In the genomic region with DNA sequence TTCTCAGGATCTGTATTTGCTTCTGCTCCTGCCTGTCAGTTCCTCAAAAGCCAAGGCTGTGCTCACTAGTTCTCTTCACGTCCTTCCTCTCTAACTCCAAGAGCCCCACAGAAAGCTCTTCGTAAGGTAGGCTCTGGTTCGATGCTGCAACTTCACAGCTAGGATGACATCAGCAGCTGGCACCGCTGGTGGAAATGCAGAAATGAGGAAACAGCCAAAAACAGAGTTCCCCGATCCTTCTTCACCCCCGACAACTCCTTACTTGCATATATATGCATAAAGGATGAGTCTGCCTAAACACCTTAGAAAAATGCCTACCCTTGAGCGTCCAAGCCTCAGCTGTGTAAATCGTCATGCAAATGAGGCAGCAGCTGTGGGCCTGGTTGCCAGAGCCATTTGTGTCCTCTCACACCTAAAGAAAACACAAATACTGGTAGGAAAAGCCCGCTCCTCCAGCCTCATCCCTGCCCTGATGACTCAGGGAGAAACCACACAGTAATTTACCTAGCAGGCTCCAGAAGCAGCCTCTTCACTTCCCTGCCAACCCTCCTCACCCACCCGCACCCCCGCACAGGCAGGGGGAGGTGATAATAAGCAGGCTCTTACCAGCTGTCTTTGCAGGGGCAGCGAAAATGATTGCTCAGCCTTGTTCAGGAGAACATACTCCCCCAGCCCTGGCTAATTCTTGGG, we compare ENCODE assay signal across 8 cellular contexts. TPM values are rescaled to one million over a fixed set of nuclear protein-coding genes. Genes with fewer than 3 reads are reported as not detected.
DNase-seq lines count a peak whose midpoint lies in the region; ATAC-seq and TF ChIP-seq lines count a peak whose summit lies in the region.

No MANE protein-coding gene starts in this region.

- ATAC-seq in Panc1 (0 out of 2 replicates have a peak, but pooled peaks have one; percentile 9), natural killer cell (peak in 2 of 3 donors; percentile 41 to 79), HG03280 (IDR thresholded peaks at IDR 0.05; ENCODE audit: unreplicated experiment) (no peak), GM19455 (IDR thresholded peaks at IDR 0.05; ENCODE audit: unreplicated experiment) (no peak)

- no peaks in the 10 kb centered on the region for H3K9me3 ChIP-seq in Panc1 (ENCODE audit: control insufficient read depth, insufficient read depth, low read depth, low read length)

- H3K27me3 Mint-ChIP-seq in activated CD4-positive, alpha-beta T cell treated with anti-CD3 and anti-CD28 coated beads, Interleukin-2, amount 10 ng/mL, durations not matched to agents 24 days and 14 days, result peaks cover 11% of the 10 kb centered on the region
- peaks cover 22 to 46% of the 10 kb centered on the region in 2 donors for H3K27me3 Mint-ChIP-seq in natural killer cell (ENCODE audit: low read depth in 2 of 2)

- CTCF ChIA-PET in Panc1 (lab: Charles Lee), result interaction anchor here (0.7 kb wide), 1 partner anchor 195 kb away, joined by 4 read pairs; no protein-coding TSS in a partner anchor

- peak overlapping the region in 1 of 2 experiments; percentile 2; a peak in 1 of 4 replicates for H3K4me3 ChIP-seq in Panc1 (ENCODE audit: low read depth in 2 of 2, low read length in 2 of 2)

- no peaks in the 10 kb centered on the region for H3K27me3 ChIP-seq in Panc1 (ENCODE audit: control insufficient read depth, insufficient read depth, low read length)

- H3K27ac Mint-ChIP-seq in activated CD4-positive, alpha-beta T cell treated with anti-CD3 and anti-CD28 coated beads, Interleukin-2, amount 10 ng/mL, durations not matched to agents 24 days and 14 days, result no peak overlapping the region
- H3K27ac Mint-ChIP-seq in natural killer cell, result no peak overlapping the region

- no peaks in the 10 kb centered on the region for H3K36me3 ChIP-seq in Panc1 (ENCODE audit: control insufficient read depth, insufficient read depth, low read length)

- peaks cover 29% of the 10 kb centered on the region for H3K4me1 Mint-ChIP-seq in activated CD4-positive, alpha-beta T cell treated with anti-CD3 and anti-CD28 coated beads, Interleukin-2, amount 10 ng/mL, durations not matched to agents 24 days and 14 days
- H3K4me1 Mint-ChIP-seq in natural killer cell, result peaks cover 10 to 18% of the 10 kb centered on the region in 2 donors

- H3K4me1 ChIP-seq in Panc1 (ENCODE audit: control insufficient read depth, insufficient read depth, low read length), result no peaks in the 10 kb centered on the region

- intact Hi-C loops in activated CD4-positive, alpha-beta T cell treated with anti-CD3 and anti-CD28 coated beads, Interleukin-2, amount 10 ng/mL, durations not matched to agents 24 days and 14 days (cut with micrococcal nuclease), result no loop called here
- intact Hi-C loops in Panc1 (cut with micrococcal nuclease; ENCODE audit: unreplicated experiment), result no loop called here
- intact Hi-C loops in natural killer cell (cut with micrococcal nuclease), result no loop called here

- H3K36me3 Mint-ChIP-seq in activated CD4-positive, alpha-beta T cell treated with anti-CD3 and anti-CD28 coated beads, Interleukin-2, amount 10 ng/mL, durations not matched to agents 24 days and 14 days (ENCODE audit: low read depth), result no peaks in the 10 kb centered on the region
- no peaks in the 10 kb centered on the region for H3K36me3 Mint-ChIP-seq in natural killer cell

- no peak for DNase-seq in activated CD4-positive, alpha-beta T cell treated with anti-CD3 and anti-CD28 coated beads, Interleukin-2, amount 10 ng/mL, durations not matched to agents 24 days and 14 days
- DNase-seq in activated CD4-positive, alpha-beta T cell treated with anti-CD3 and anti-CD28 coated beads, Interleukin-2, amount 50 U/mL, for 1 hour, result no peak
- DNase-seq in M059J (ENCODE audit: low read depth) (peak; percentile 94), Panc1 (ENCODE audit: low read depth, low spot score) (no peak), epithelial cell of prostate (ENCODE audit: low read depth, low spot score) (no peak), natural killer cell (no peak)

- H3K9me3 Mint-ChIP-seq in activated CD4-positive, alpha-beta T cell treated with anti-CD3 and anti-CD28 coated beads, Interleukin-2, amount 10 ng/mL, durations not matched to agents 24 days and 14 days, result no peaks in the 10 kb centered on the region
- no peaks in the 10 kb centered on the region for H3K9me3 Mint-ChIP-seq in natural killer cell

- no TSS peak for BruUV-seq in Panc1 (replicated peaks; lab: Mats Ljungman, UMichigan)

- POLR2A ChIA-PET in Panc1 (lab: Charles Lee), result no interaction called here

- H3K4me3 Mint-ChIP-seq in activated CD4-positive, alpha-beta T cell treated with anti-CD3 and anti-CD28 coated beads, Interleukin-2, amount 10 ng/mL, durations not matched to agents 24 days and 14 days, result peak overlapping the region; percentile 27
- H3K4me3 Mint-ChIP-seq in natural killer cell, result no peak overlapping the region

- in situ Hi-C loops in Panc1 (cut with HindIII; ENCODE audit: low pct_unique_long_range_greater_than_20kb, low sequenced_read_pairs), result no loop called here

- TF ChIP-seq CTCF in Panc1 (IDR thresholded peaks at IDR 0.05), result no peak
- no peak for TF ChIP-seq CTCF in natural killer cell (IDR thresholded peaks at IDR 0.05)

- H3K27ac ChIP-seq in Panc1 (ENCODE audit: low read length) (no peak overlapping the region), epithelial cell of prostate (peak overlapping the region; percentile 5)

RNA-seq across cellular contexts. Expression of gene BATF3, which starts 28.2 kb away (rescaled TPM):
- total RNA-seq in activated CD4-positive, alpha-beta T cell treated with anti-CD3 and anti-CD28 coated beads, Interleukin-2, amount 10 ng/mL, durations not matched to agents 24 days and 14 days, result 100.0 and 100 TPM in 2 replicates
- total RNA-seq in M059J (2014; rRNA removed; shearing (Covaris generic)), result 3.3 and 3.7 TPM in 2 replicates
- total RNA-seq in Panc1 (2021; ENCODE audit: unreplicated experiment), result 2.4 TPM
- polyA plus RNA-seq in Panc1 (2012; ENCODE audit: insufficient read length), result 6.2 TPM
- 1 to 10 TPM in 2 of 3 donors, under 1 TPM in 1; 0.25 to 3.6 (median 1.2) TPM for total RNA-seq in natural killer cell

Comparison
In these comparisons a context has a peak if more than half of its experiments do, and no peak if none do; other contexts are left out.
1. ATAC-seq: peak in Panc1 (single experiment) and natural killer cell (2 of 3); none in HG03280 (single experiment) and GM19455 (single experiment).
2. RNA of gene BATF3, which starts 28.2 kb away (total RNA-seq): 100.0 to 100 TPM in activated CD4-positive, alpha-beta T cell treated with anti-CD3 and anti-CD28 coated beads, Interleukin-2, amount 10 ng/mL, durations not matched to agents 24 days and 14 days; 3.3 to 3.7 TPM in M059J, 2.4 TPM in Panc1 (single experiment) and 0.25 to 3.6 TPM in natural killer cell; every median in the first group is over 10 times any median in the second.